ENCODE assay signal across 17 cellular contexts in the genomic region with DNA sequence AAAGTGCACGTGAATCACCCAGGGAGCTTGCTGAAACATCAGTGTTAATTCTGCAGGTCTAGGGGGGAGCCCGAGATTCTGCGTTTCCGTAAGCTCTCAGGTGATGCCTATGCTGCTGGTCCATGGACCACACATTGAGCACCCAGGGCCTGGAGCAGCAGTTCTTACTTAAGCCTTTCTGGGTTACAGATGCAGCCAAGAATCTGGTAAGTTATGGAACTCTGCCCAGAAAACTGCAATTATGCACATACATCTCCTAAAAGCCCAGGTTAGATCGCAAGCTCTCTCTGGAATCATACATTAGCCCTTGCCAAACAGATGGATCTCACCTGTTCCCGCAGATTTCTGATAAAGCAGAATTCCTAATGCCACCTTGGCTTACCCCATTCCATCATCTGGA.
A peak's percentile ranks its signal among the peaks of the same experiment; 100 is the strongest.
DNase-seq lines count a peak whose midpoint lies in the region; TF ChIP-seq lines count a peak whose summit lies in the region.
"Had no signal": no experiment of that assay in that cellular context is flagged by ENCODE, and none has a peak within 500 bp of the region (broad histone marks: within the 10 kb centered on the region; RNA-seq: fewer than 3 reads in every experiment).

No MANE protein-coding gene starts in this region.

- TF ChIP-seq CTCF in MCF 10A (IDR thresholded peaks at IDR 0.05; ENCODE audit: unreplicated experiment) (no peak), breast epithelium (IDR thresholded peaks at IDR 0.05) (no peak), fibroblast of lung (conservative IDR thresholded peaks at IDR 0.05 in 1 of 2, IDR thresholded peaks at IDR 0.05 in 1 of 2; ENCODE audit: low read depth in 1 of 2, low read length in 2 of 2) (no peak), retinal pigment epithelial cell (conservative IDR thresholded peaks at IDR 0.05; ENCODE audit: low read depth, low read length) (no peak)

- intact Hi-C loops in MCF 10A (cut with micrococcal nuclease) = no loop called here
- intact Hi-C loops in breast epithelium (cut with DNase I; ENCODE audit: low total_unique reads) = no loop called here

- H3K27ac Mint-ChIP-seq in MCF 10A (ENCODE audit: low read depth, unreplicated experiment) = no peak overlapping the region
- H3K27ac Mint-ChIP-seq: IgD-negative memory B cell had no signal

- H3K9me3 ChIP-seq in breast epithelium (no peaks in the 10 kb centered on the region), fibroblast of lung (ENCODE audit: control insufficient read depth, insufficient read depth, low read depth, low read length) (no peaks in the 10 kb centered on the region)
- H3K9me3 ChIP-seq: SJCRH30 had no signal

- H3K27me3 ChIP-seq in breast epithelium = peaks cover 0 to 10% of the 10 kb centered on the region in 2 donors
- no peaks in the 10 kb centered on the region for H3K27me3 ChIP-seq in fibroblast of lung (ENCODE audit: control insufficient read depth, insufficient read depth, low read length)

- CTCF ChIA-PET in MCF 10A (lab: Yijun Ruan, JAX) = no interaction called here

- no peaks in the 10 kb centered on the region for H3K36me3 Mint-ChIP-seq in MCF 10A (ENCODE audit: insufficient read depth, unreplicated experiment)
- H3K36me3 Mint-ChIP-seq: IgD-negative memory B cell had no signal

- H2AFZ ChIP-seq in fibroblast of lung (ENCODE audit: low read length) = no peak overlapping the region

- H3K4me2 ChIP-seq in fibroblast of lung (ENCODE audit: extremely low read depth, insufficient read depth, low read length) = no peak overlapping the region

- no peaks in the 10 kb centered on the region for H3K4me1 ChIP-seq in breast epithelium
- H3K4me1 ChIP-seq in fibroblast of lung (ENCODE audit: control insufficient read depth, extremely low read depth, insufficient read depth, low read length) = no peaks in the 10 kb centered on the region
- H3K4me1 ChIP-seq: SJCRH30 had no signal

- no peak for TF ChIP-seq POLR2A in breast epithelium (IDR thresholded peaks at IDR 0.05)

- POLR2A ChIA-PET in MCF 10A (lab: Yijun Ruan, JAX) = no interaction called here

- no TSS peak for BruUV-seq in MCF 10A (replicated peaks; lab: Mats Ljungman, UMichigan)

- no peaks in the 10 kb centered on the region for H3K79me2 ChIP-seq in fibroblast of lung (ENCODE audit: control insufficient read depth, insufficient read depth, low read length)

- H3K4me1 Mint-ChIP-seq in MCF 10A (ENCODE audit: insufficient read depth, unreplicated experiment) = peaks cover 19% of the 10 kb centered on the region
- H3K4me1 Mint-ChIP-seq: IgD-negative memory B cell had no signal

- no peaks in the 10 kb centered on the region for H3K9me3 Mint-ChIP-seq in MCF 10A (ENCODE audit: unreplicated experiment)

- DNase-seq in MCF 10A (ENCODE audit: unreplicated experiment) (peak; percentile 14), breast epithelium (ENCODE audit: low spot score in 2 of 2) (no peak), amniotic epithelial cell (ENCODE audit: low read depth) (peak; percentile 61), fibroblast of lung (ENCODE audit: low read depth in 2 of 2) (peak; percentile 55 to 65), retinal pigment epithelial cell (ENCODE audit: low read depth) (peak; percentile 55), cerebellar nuclear complex (lab: John Stamatoyannopoulos, UW) (no peak), caudate nucleus (lab: John Stamatoyannopoulos, UW) (no peak)
- DNase-seq in stimulated activated CD8-positive, alpha-beta memory T cell treated with anti-CD3 and anti-CD28 coated beads, Interleukin-4, amount 100 ng/mL, for 48 hours = no peak
- DNase-seq: 8988T, C1 segment of cervical spinal cord, DMS153, H7, NCI-H1417, NCI-H187 treated with DMSO at 0.1 percent for 48 hours, NCI-H446 treated with DMSO at 0.1 percent for 48 hours, SJCRH30 had no signal

- no peak overlapping the region for H3K4me3 Mint-ChIP-seq in MCF 10A (ENCODE audit: unreplicated experiment)
- H3K4me3 Mint-ChIP-seq: IgD-negative memory B cell had no signal

- H3K27ac ChIP-seq in breast epithelium (no peak overlapping the region), fibroblast of lung (ENCODE audit: insufficient read depth, low read length) (no peak overlapping the region), caudate nucleus (ENCODE audit: low read depth, low read length) (no peak overlapping the region)
- H3K27ac ChIP-seq: SJCRH30 had no signal

- H4K20me1 ChIP-seq in fibroblast of lung (ENCODE audit: control insufficient read depth, extremely low read depth, insufficient read depth, low read length) = no peaks in the 10 kb centered on the region

- H3K27me3 Mint-ChIP-seq in MCF 10A (ENCODE audit: insufficient read depth, unreplicated experiment) = no peaks in the 10 kb centered on the region
- H3K27me3 Mint-ChIP-seq: IgD-negative memory B cell had no signal

- no peak overlapping the region for H3K4me3 ChIP-seq in breast epithelium
- no peak overlapping the region for H3K4me3 ChIP-seq in fibroblast of lung (replicated peaks in 1 of 4; ENCODE audit: control extremely low read depth in 1 of 4, insufficient read depth in 1 of 4, low read depth in 3 of 4, low read length in 4 of 4)
- no peak overlapping the region for H3K4me3 ChIP-seq in retinal pigment epithelial cell (ENCODE audit: low read length)
- H3K4me3 ChIP-seq: SJCRH30 had no signal

- H3K36me3 ChIP-seq in breast epithelium = no peaks in the 10 kb centered on the region
- H3K36me3 ChIP-seq in fibroblast of lung (ENCODE audit: control insufficient read depth, insufficient read depth, low read length) = no peaks in the 10 kb centered on the region
- H3K36me3 ChIP-seq: SJCRH30 had no signal

- H3K9ac ChIP-seq in fibroblast of lung (ENCODE audit: insufficient read depth, low read length) = no peak overlapping the region

Comparison
In these comparisons a context has a peak if more than half of its experiments do, and no peak if none do; other contexts are left out.
1. DNase-seq: peak in MCF 10A (single experiment), amniotic epithelial cell (single experiment), fibroblast of lung (2 of 2) and retinal pigment epithelial cell (single experiment); none in breast epithelium (0 of 2), cerebellar nuclear complex (0 of 2), stimulated activated CD8-positive, alpha-beta memory T cell treated with anti-CD3 and anti-CD28 coated beads, Interleukin-4, amount 100 ng/mL, for 48 hours (single experiment) and caudate nucleus (0 of 61).